8 cellular contexts compared by ENCODE assay signal in genomic region chr12:56224954-56225353, GRCh38. TPM values are rescaled to one million over a fixed set of nuclear protein-coding genes. Genes with fewer than 3 reads are reported as not detected.
DNase-seq lines count a peak whose midpoint lies in the region; ATAC-seq and TF ChIP-seq lines count a peak whose summit lies in the region.

No MANE protein-coding gene starts in this region.

- peak overlapping the region; percentile 84 for H3K27ac Mint-ChIP-seq in activated T-cell treated with anti-CD3 and anti-CD28 coated beads, Interleukin-2, amount 50 U/mL, for 72 hours

- H3K9me3 Mint-ChIP-seq in activated T-cell treated with anti-CD3 and anti-CD28 coated beads, Interleukin-2, amount 50 U/mL, for 72 hours, result no peaks in the 10 kb centered on the region

- H3K36me3 Mint-ChIP-seq in activated T-cell treated with anti-CD3 and anti-CD28 coated beads, Interleukin-2, amount 50 U/mL, for 72 hours (ENCODE audit: insufficient read depth in 2 of 2), result peaks cover 5 to 10% of the 10 kb centered on the region in 2 donors

- H3K4me3 Mint-ChIP-seq in activated T-cell treated with anti-CD3 and anti-CD28 coated beads, Interleukin-2, amount 50 U/mL, for 72 hours, result peak overlapping the region; percentile 91 to 100

- DNase-seq in activated T-cell treated with anti-CD3 and anti-CD28 coated beads, Interleukin-2, amount 50 U/mL, for 72 hours, result no peak
- no peak for DNase-seq in activated T-cell treated with anti-CD3 and anti-CD28 coated beads, Interleukin-2, amount 50 U/mL, for 1 hour
- DNase-seq in right lobe of liver (no peak), tibial artery (no peak), MV-4-11 (lab: John Stamatoyannopoulos, UW) (no peak)
- no peak for DNase-seq in stimulated activated CD4-positive, alpha-beta T cell treated with anti-CD3 and anti-CD28 coated beads, Interleukin-12 subunit alpha, Interleukin-12 subunit beta, amount 100 ng/mL, for 4 hours

- H3K36me3 ChIP-seq in right lobe of liver (no peaks in the 10 kb centered on the region), tibial artery (peaks cover 0 to 32% (median 0%) of the 10 kb centered on the region in 3 donors)

- intact Hi-C loops in right lobe of liver (cut with DNase I), result no loop called here
- intact Hi-C loops in tibial artery (cut with DNase I; ENCODE audit: low total_unique reads), result loop anchor here (2.0 kb wide), 3 partner anchors 32 to 106 kb away; partner anchors contain the start of genes CS and ZC3H10

- no peak for ATAC-seq in activated T-cell treated with anti-CD3 and anti-CD28 coated beads, Interleukin-2, amount 50 U/mL, for 72 hours (replicated peaks in 1 of 2)
- ATAC-seq in right lobe of liver, result no peak
- no peak for ATAC-seq in HG03159 (IDR thresholded peaks at IDR 0.05; ENCODE audit: unreplicated experiment)

- peaks cover 46% of the 10 kb centered on the region for H3K4me1 Mint-ChIP-seq in activated T-cell treated with anti-CD3 and anti-CD28 coated beads, Interleukin-2, amount 50 U/mL, for 72 hours (ENCODE audit: low read depth)

- WGBS in right lobe of liver (ENCODE audit: insufficient coverage, low coverage, low lambda C conversion rate, missing lambda C conversion rate), result 55% methylated on average over 5 of the region's 11 CpGs

- H3K4me3 ChIP-seq in right lobe of liver, result peak overlapping the region; percentile 65 to 78 (median 72)
- H3K4me3 ChIP-seq in tibial artery, result peak overlapping the region; percentile 56 to 61

- no peaks in the 10 kb centered on the region for H3K9me3 ChIP-seq in right lobe of liver
- no peaks in the 10 kb centered on the region for H3K9me3 ChIP-seq in tibial artery

- H3K27me3 Mint-ChIP-seq in activated T-cell treated with anti-CD3 and anti-CD28 coated beads, Interleukin-2, amount 50 U/mL, for 72 hours (ENCODE audit: low read depth), result no peaks in the 10 kb centered on the region

- no peak for TF ChIP-seq CTCF in right lobe of liver (IDR thresholded peaks at IDR 0.05)
- TF ChIP-seq CTCF in tibial artery (IDR thresholded peaks at IDR 0.05), result no peak

- H3K4me1 ChIP-seq in right lobe of liver (peaks cover 0 to 24% (median 7%) of the 10 kb centered on the region in 4 donors), tibial artery (peaks cover 0 to 37% (median 26%) of the 10 kb centered on the region in 4 donors)

- no peaks in the 10 kb centered on the region for H3K27me3 ChIP-seq in right lobe of liver
- no peaks in the 10 kb centered on the region for H3K27me3 ChIP-seq in tibial artery

- no peak for TF ChIP-seq POLR2A in right lobe of liver (IDR thresholded peaks at IDR 0.05)

- H3K27ac ChIP-seq in angular gyrus (ENCODE audit: low read depth, low read length) (peak overlapping the region; percentile 78), right lobe of liver (no peak overlapping the region), tibial artery (peak overlapping the region; percentile 92)

RNA-seq across cellular contexts. Expression of gene NABP2, which starts 0.8 kb away (rescaled TPM):
- total RNA-seq in activated T-cell treated with anti-CD3 and anti-CD28 coated beads, Interleukin-2, amount 50 U/mL, for 72 hours, result 10 to 100 TPM; 61.8 to 72.7 TPM
- 10 to 100 TPM; 10.3 to 24.3 (median 14.8) TPM for total RNA-seq in right lobe of liver

RNA-seq across cellular contexts. Expression of gene RNF41, which starts 3.2 kb away (rescaled TPM):
- total RNA-seq in activated T-cell treated with anti-CD3 and anti-CD28 coated beads, Interleukin-2, amount 50 U/mL, for 72 hours, result 10 to 100 TPM; 35.4 to 40.2 TPM
- total RNA-seq in right lobe of liver, result 10 to 100 TPM; 10.6 to 23.0 (median 12.3) TPM

RNA-seq across cellular contexts. Expression of gene SLC39A5, which starts 4.9 kb away (rescaled TPM):
- 1 to 10 TPM in 1 of 2 donors, under 1 TPM in 1; 0.44 to 1.1 TPM for total RNA-seq in activated T-cell treated with anti-CD3 and anti-CD28 coated beads, Interleukin-2, amount 50 U/mL, for 72 hours
- 100 to 1,000 TPM in 3 of 6 experiments, 10 to 100 TPM in 3; 39.7 to 209 (median 110) TPM for total RNA-seq in right lobe of liver

RNA-seq across cellular contexts. Expression of gene ANKRD52, which starts 33.2 kb away (rescaled TPM):
- 10 to 100 TPM; 46.7 to 50.7 TPM for total RNA-seq in activated T-cell treated with anti-CD3 and anti-CD28 coated beads, Interleukin-2, amount 50 U/mL, for 72 hours
- total RNA-seq in right lobe of liver, result 10 to 100 TPM; 10.6 to 16.1 (median 12.2) TPM

RNA-seq across cellular contexts. Expression of gene SMARCC2, which starts 35.7 kb away (rescaled TPM):
- 100 to 1,000 TPM in 1 of 2 donors, 10 to 100 TPM in 1; 99.7 to 104 TPM for total RNA-seq in activated T-cell treated with anti-CD3 and anti-CD28 coated beads, Interleukin-2, amount 50 U/mL, for 72 hours
- total RNA-seq in right lobe of liver, result 10 to 100 TPM; 17.9 to 40.8 (median 25.7) TPM

Comparison
In these comparisons a context has a peak if more than half of its experiments do, and no peak if none do; other contexts are left out.
1. H3K27ac ChIP-seq: peak in angular gyrus (single experiment) and tibial artery (2 of 2); none in right lobe of liver (0 of 3).
2. RNA of gene SLC39A5, which starts 4.9 kb away (total RNA-seq): 39.7 to 209 TPM in right lobe of liver; 0.44 to 1.1 TPM in activated T-cell treated with anti-CD3 and anti-CD28 coated beads, Interleukin-2, amount 50 U/mL, for 72 hours; every median in the first group is over 10 times any median in the second.